In the genomic region with DNA sequence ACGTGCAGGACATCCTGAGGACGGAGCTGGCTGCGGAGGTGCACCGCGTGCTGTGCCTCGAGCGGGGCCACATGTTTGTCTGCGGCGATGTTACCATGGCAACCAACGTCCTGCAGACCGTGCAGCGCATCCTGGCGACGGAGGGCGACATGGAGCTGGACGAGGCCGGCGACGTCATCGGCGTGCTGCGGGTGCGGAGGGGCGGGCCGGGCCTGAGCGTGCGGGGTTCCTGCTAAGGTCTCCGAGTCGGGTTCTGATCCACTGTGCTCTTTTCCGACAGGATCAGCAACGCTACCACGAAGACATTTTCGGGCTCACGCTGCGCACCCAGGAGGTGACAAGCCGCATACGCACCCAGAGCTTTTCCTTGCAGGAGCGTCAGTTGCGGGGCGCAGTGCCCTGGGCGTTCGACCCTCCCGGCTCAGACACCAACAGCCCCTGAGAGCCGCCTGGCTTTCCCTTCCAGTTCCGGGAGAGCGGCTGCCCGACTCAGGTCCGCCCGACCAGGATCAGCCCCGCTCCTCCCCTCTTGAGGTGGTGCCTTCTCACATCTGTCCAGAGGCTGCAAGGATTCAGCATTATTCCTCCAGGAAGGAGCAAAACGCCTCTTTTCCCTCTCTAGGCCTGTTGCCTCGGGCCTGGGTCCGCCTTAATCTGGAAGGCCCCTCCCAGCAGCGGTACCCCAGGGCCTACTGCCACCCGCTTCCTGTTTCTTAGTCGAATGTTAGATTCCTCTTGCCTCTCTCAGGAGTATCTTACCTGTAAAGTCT, we compare ENCODE assay signal across 8 cellular contexts. TPM values are rescaled to one million over a fixed set of nuclear protein-coding genes. Genes with fewer than 3 reads are reported as not detected.
DNase-seq lines count a peak whose midpoint lies in the region; ATAC-seq and TF ChIP-seq lines count a peak whose summit lies in the region.

No MANE protein-coding gene starts in this region.

- H3K4me1 Mint-ChIP-seq in neural crest cell, result peaks cover 51% of the 10 kb centered on the region

- no peaks in the 10 kb centered on the region for H3K36me3 ChIP-seq in esophagus squamous epithelium
- no peaks in the 10 kb centered on the region for H3K36me3 ChIP-seq in stomach smooth muscle (ENCODE audit: control insufficient read depth in 2 of 2, insufficient read depth in 2 of 2, low read length in 2 of 2)

- H3K4me1 ChIP-seq in esophagus squamous epithelium (peaks cover 25 to 78% (median 29%) of the 10 kb centered on the region in 3 donors), stomach smooth muscle (ENCODE audit: control insufficient read depth, insufficient read depth, low read length) (peaks cover 33% of the 10 kb centered on the region)

- peak overlapping the region; percentile 67 for H3K4me3 Mint-ChIP-seq in neural crest cell

- intact Hi-C loops in esophagus squamous epithelium (cut with DNase I), result no loop called here

- H3K4me3 ChIP-seq in esophagus squamous epithelium (peak overlapping the region; percentile 1 to 55 (median 28)), stomach smooth muscle (ENCODE audit: low read length in 2 of 2) (peak overlapping the region; percentile 57 to 67)

- H3K27me3 Mint-ChIP-seq in neural crest cell (ENCODE audit: low read depth), result peaks cover 16% of the 10 kb centered on the region

- H3K9ac ChIP-seq in stomach smooth muscle (ENCODE audit: low read length in 2 of 2), result peak overlapping the region; percentile 15 to 42

- DNase-seq in NCI-H1092 (lab: John Stamatoyannopoulos, UW), result peak; percentile 60
- peak; percentile 84 for DNase-seq in activated T-cell treated with anti-CD3 and anti-CD28 coated beads for 48 hours (ENCODE audit: low read depth)
- DNase-seq in esophagus squamous epithelium (lab: John Stamatoyannopoulos, UW), result peak; percentile 29
- no peak for DNase-seq in neural crest cell (ENCODE audit: low read depth, low spot score)

- WGBS in esophagus squamous epithelium, 2 donors, result 29 to 32% methylated on average over 16 to 25 of the region's 56 CpGs

- no peaks in the 10 kb centered on the region for H3K9me3 Mint-ChIP-seq in neural crest cell

- no peak overlapping the region for H3K27ac Mint-ChIP-seq in neural crest cell (ENCODE audit: unreplicated experiment)

- TF ChIP-seq POLR2A in esophagus squamous epithelium (IDR thresholded peaks at IDR 0.05), result peak in 1 of 4 donors; percentile 6

- no peaks in the 10 kb centered on the region for H3K36me3 Mint-ChIP-seq in neural crest cell (ENCODE audit: low read depth)

- H3K27me3 ChIP-seq in esophagus squamous epithelium (peaks cover 0 to 98% (median 5%) of the 10 kb centered on the region in 4 donors), stomach smooth muscle (ENCODE audit: control insufficient read depth in 1 of 2, insufficient read depth in 2 of 2, low read length in 2 of 2) (peaks cover 43 to 60% of the 10 kb centered on the region in 2 donors)

- peak overlapping the region in 2 of 4 donors; percentile 0 to 49 for H3K27ac ChIP-seq in esophagus squamous epithelium
- H3K27ac ChIP-seq in stomach smooth muscle (ENCODE audit: low read length), result no peak overlapping the region

- ATAC-seq in GM18909 (IDR thresholded peaks at IDR 0.05; ENCODE audit: poor library complexity, unreplicated experiment), result peak; percentile 48
- no peak for ATAC-seq in HG02623 (IDR thresholded peaks at IDR 0.05; ENCODE audit: unreplicated experiment)
- ATAC-seq in GM19395 (IDR thresholded peaks at IDR 0.05; ENCODE audit: unreplicated experiment), result no peak

- no peaks in the 10 kb centered on the region for H3K9me3 ChIP-seq in esophagus squamous epithelium
- H3K9me3 ChIP-seq in stomach smooth muscle (ENCODE audit: control insufficient read depth in 2 of 2, low read length in 2 of 2), result no peaks in the 10 kb centered on the region

- TF ChIP-seq CTCF in esophagus squamous epithelium (IDR thresholded peaks at IDR 0.05), result peak in 1 of 6 experiments; percentile 23
- no peak for TF ChIP-seq CTCF in neural crest cell (conservative IDR thresholded peaks at IDR 0.05)

RNA-seq across cellular contexts. Expression of a gene that starts 10.4 kb away (rescaled TPM):
- total RNA-seq in esophagus squamous epithelium (10 to 100 TPM in 2 of 4 donors, 1 to 10 TPM in 2; 1.5 to 45.2 (median 12.8) TPM), neural crest cell (8.0 and 9.2 TPM in 2 replicates)

RNA-seq across cellular contexts. Expression of a gene that starts 14.3 kb away (rescaled TPM):
- total RNA-seq in esophagus squamous epithelium (10 to 100 TPM; 23.1 to 41.0 (median 26.1) TPM), neural crest cell (42.3 and 43.5 TPM in 2 replicates)

RNA-seq across cellular contexts. Expression of a gene that starts 23.1 kb away (rescaled TPM):
- total RNA-seq in esophagus squamous epithelium (1 to 10 TPM; 1.4 to 3.2 (median 2.2) TPM), neural crest cell (6.1 and 7.4 TPM in 2 replicates)

RNA-seq across cellular contexts. Expression of a gene that starts 34.4 kb away (rescaled TPM):
- total RNA-seq in esophagus squamous epithelium (under 1 TPM in 2 of 4 donors, not detected in 2; 0.40 to 0.95 TPM), neural crest cell (4.7 and 6.0 TPM in 2 replicates)

RNA-seq across cellular contexts. Expression of a gene that starts 35.8 kb away (rescaled TPM):
- total RNA-seq in esophagus squamous epithelium (1 to 10 TPM in 1 of 4 donors, under 1 TPM in 3; 0.19 to 2.5 (median 0.72) TPM), neural crest cell (10.7 and 12.4 TPM in 2 replicates)
